Comparison of ENCODE assay signal across 25 cellular contexts in genomic region chr18:25595274-25595673, GRCh38.
"Had no signal": no experiment of that assay in that cellular context is flagged by ENCODE, and none has a peak within 500 bp of the region (broad histone marks: within the 10 kb centered on the region; RNA-seq: fewer than 3 reads in every experiment).

No MANE protein-coding gene starts in this region.

- H3K27ac Mint-ChIP-seq: naive thymus-derived CD8-positive, alpha-beta T cell; nephron; neural progenitor cell; progenitor cell of endocrine pancreas; stimulated activated memory B cell treated with anti-CD40 and anti-IgM and Interleukin-4, amounts not matched to agents 10 μg/mL and 1 μg/mL and 100 μg/mL, for 72 hours; stimulated activated naive CD8-positive, alpha-beta T cell treated with anti-CD3 and anti-CD28 coated beads, Interleukin-15, amount 100 ng/mL, for 72 hours had no signal

- H3K27me3 ChIP-seq: neural progenitor cell, neutrophil, right atrium auricular region, right lobe of liver, tibial nerve, upper lobe of left lung, vagina had no signal

- H3K9ac ChIP-seq: neural progenitor cell, parathyroid adenoma had no signal

- H3K4me3 Mint-ChIP-seq: naive thymus-derived CD8-positive, alpha-beta T cell; nephron; neural progenitor cell; stimulated activated memory B cell treated with anti-CD40 and anti-IgM and Interleukin-4, amounts not matched to agents 10 μg/mL and 1 μg/mL and 100 μg/mL, for 72 hours; stimulated activated naive CD8-positive, alpha-beta T cell treated with anti-CD3 and anti-CD28 coated beads, Interleukin-15, amount 100 ng/mL, for 72 hours had no signal

- H3K4me1 Mint-ChIP-seq: naive thymus-derived CD8-positive, alpha-beta T cell; nephron; stimulated activated memory B cell treated with anti-CD40 and anti-IgM and Interleukin-4, amounts not matched to agents 10 μg/mL and 1 μg/mL and 100 μg/mL, for 72 hours; stimulated activated naive CD8-positive, alpha-beta T cell treated with anti-CD3 and anti-CD28 coated beads, Interleukin-15, amount 100 ng/mL, for 72 hours had no signal

- H3K9me3 ChIP-seq: left ventricle myocardium inferior, neutrophil, right atrium auricular region, right lobe of liver, tibial nerve, upper lobe of left lung, vagina had no signal

- DNase-seq: islet precursor cell; left ventricle myocardium inferior; midbrain; naive thymus-derived CD8-positive, alpha-beta T cell; occipital lobe; right lobe of liver; stimulated activated CD4-positive, alpha-beta T cell treated with anti-CD3 and anti-CD28 coated beads, Interleukin-1b, Interleukin-23, amount 100 ng/mL, for 48 hours; stimulated activated CD4-positive, alpha-beta T cell treated with anti-CD3 and anti-CD28 coated beads, Interleukin-2, amount 100 ng/mL, for 48 hours; stimulated activated CD4-positive, alpha-beta T cell treated with anti-CD3 and anti-CD28 coated beads, Interleukin-4, amount 100 ng/mL, for 4 hours; stimulated activated CD8-positive, alpha-beta memory T cell treated with anti-CD3 and anti-CD28 coated beads, Interleukin-4, amount 100 ng/mL, for 48 hours; stimulated activated naive CD4-positive, alpha-beta T cell treated with Interleukin-2 at 50 U/mL for 16 hours; stimulated activated naive CD8-positive, alpha-beta T cell treated with anti-CD3 and anti-CD28 coated beads, Interleukin-15, amount 100 ng/mL, for 72 hours; substantia nigra; upper lobe of left lung had no signal

- H3K79me2 ChIP-seq: parathyroid adenoma had no signal

- H3K9me3 Mint-ChIP-seq: nephron; neural progenitor cell; stimulated activated memory B cell treated with anti-CD40 and anti-IgM and Interleukin-4, amounts not matched to agents 10 μg/mL and 1 μg/mL and 100 μg/mL, for 72 hours; stimulated activated naive CD8-positive, alpha-beta T cell treated with anti-CD3 and anti-CD28 coated beads, Interleukin-15, amount 100 ng/mL, for 72 hours had no signal

- H3K36me3 ChIP-seq: left ventricle myocardium inferior, neural progenitor cell, neutrophil, right atrium auricular region, right lobe of liver, tibial nerve, upper lobe of left lung, vagina had no signal

- H2AFZ ChIP-seq: neural progenitor cell, parathyroid adenoma had no signal

- H3K4me1 ChIP-seq: left ventricle myocardium inferior, parathyroid adenoma, right atrium auricular region, right lobe of liver, tibial nerve, upper lobe of left lung, vagina had no signal

- H3K4me2 ChIP-seq: neural progenitor cell, smooth muscle cell had no signal

- H3K4me3 ChIP-seq: left ventricle myocardium inferior, lung, neural progenitor cell, right atrium auricular region, right lobe of liver, smooth muscle cell, tibial nerve, upper lobe of left lung, vagina had no signal

- H3K36me3 Mint-ChIP-seq: naive thymus-derived CD8-positive, alpha-beta T cell; neural progenitor cell; stimulated activated memory B cell treated with anti-CD40 and anti-IgM and Interleukin-4, amounts not matched to agents 10 μg/mL and 1 μg/mL and 100 μg/mL, for 72 hours had no signal

- H3K27ac ChIP-seq: left ventricle myocardium inferior, neural progenitor cell, neutrophil, parathyroid adenoma, right atrium auricular region, right lobe of liver, tibial nerve, upper lobe of left lung, vagina had no signal

- H3K27me3 Mint-ChIP-seq: progenitor cell of endocrine pancreas; stimulated activated naive CD8-positive, alpha-beta T cell treated with anti-CD3 and anti-CD28 coated beads, Interleukin-15, amount 100 ng/mL, for 72 hours had no signal
